ENCODE assay signal across 8 cellular contexts in the genomic region with DNA sequence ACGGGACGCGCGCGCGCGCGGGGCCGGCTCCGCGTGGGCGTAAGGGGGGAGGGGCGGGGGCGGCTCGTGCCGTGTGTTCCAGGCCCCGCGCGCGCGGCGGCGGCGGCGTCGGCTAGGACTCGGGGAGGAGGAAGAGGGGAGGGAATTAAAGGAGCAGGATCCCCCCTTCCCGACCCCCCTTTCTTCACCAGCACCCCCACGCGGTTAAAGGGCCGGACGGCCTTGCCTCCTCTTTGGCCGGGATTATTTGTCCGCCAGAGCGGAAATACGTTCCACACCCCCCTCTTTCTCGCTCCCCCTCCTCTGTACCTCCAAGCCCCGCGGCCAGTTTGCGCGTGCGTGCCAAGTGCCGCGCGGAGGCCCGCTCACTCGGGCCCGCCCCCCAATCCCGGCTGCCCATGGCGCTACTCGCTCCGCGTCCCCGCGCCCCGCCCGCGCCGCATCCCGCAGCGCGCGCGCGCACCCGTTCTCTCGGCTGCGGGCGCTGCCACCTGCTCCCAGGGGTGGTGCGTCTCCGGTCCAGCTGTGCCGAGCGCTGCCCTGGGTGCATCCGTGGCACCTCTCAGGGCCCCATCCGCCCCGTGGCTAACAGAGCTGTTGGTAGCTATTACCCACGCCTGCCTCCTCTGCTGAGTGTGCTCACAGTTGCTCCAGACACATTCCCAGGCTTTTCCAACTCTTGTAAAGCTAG. TPM values are rescaled to one million over a fixed set of nuclear protein-coding genes. Genes with fewer than 3 reads are reported as not detected.
DNase-seq lines count a peak whose midpoint lies in the region; ATAC-seq and TF ChIP-seq lines count a peak whose summit lies in the region.

A gene with protein sequence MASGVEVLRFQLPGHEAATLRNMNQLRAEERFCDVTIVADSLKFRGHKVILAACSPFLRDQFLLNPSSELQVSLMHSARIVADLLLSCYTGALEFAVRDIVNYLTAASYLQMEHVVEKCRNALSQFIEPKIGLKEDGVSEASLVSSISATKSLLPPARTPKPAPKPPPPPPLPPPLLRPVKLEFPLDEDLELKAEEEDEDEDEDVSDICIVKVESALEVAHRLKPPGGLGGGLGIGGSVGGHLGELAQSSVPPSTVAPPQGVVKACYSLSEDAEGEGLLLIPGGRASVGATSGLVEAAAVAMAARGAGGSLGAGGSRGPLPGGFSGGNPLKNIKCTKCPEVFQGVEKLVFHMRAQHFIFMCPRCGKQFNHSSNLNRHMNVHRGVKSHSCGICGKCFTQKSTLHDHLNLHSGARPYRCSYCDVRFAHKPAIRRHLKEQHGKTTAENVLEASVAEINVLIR (minus strand): TSS at position 134 of the 691 bp plus-strand sequence. CDS start 781 bp downstream, outside the sequence.

- H3K4me1 ChIP-seq in Caco-2, result peaks cover 19% of the 10 kb centered on the region

- peak within 1 kb of the TSS; percentile 73 for H3K4me3 Mint-ChIP-seq in Caco-2 (ENCODE audit: unreplicated experiment)

- peaks cover 20% of the 10 kb centered on the region for H3K4me1 Mint-ChIP-seq in Caco-2 (ENCODE audit: low read depth, unreplicated experiment)

- no TSS peak for BruUV-seq in Caco-2 (replicated peaks; lab: Mats Ljungman, UMichigan)

- peak within 1 kb of the TSS; percentile 68 for H3K4me3 ChIP-seq in Caco-2 (ENCODE audit: low read depth, low read length)

- intact Hi-C loops in Caco-2 (cut with micrococcal nuclease; ENCODE audit: unreplicated experiment), result loop anchor here (1.0 to 5.0 kb wide), 3 partner anchors 39 to 215 kb away; no protein-coding TSS in a partner anchor

- peak within 1 kb of the TSS; percentile 58 for H3K27ac Mint-ChIP-seq in Caco-2 (ENCODE audit: unreplicated experiment)
- peak within 1 kb of the TSS; percentile 42 to 95 for H3K27ac Mint-ChIP-seq in activated naive CD4-positive, alpha-beta T cell treated with anti-CD3 and anti-CD28 coated beads, Interleukin-2, amount 50 U/mL, for 72 hours

- TF ChIP-seq CTCF in Caco-2 (IDR thresholded peaks at IDR 0.05; ENCODE audit: insufficient read depth in 1 of 2, low read depth in 1 of 2, low read length in 1 of 2, severe bottlenecking in 1 of 2, unreplicated experiment in 1 of 2), result no peak

- H3K36me3 ChIP-seq in Caco-2 (ENCODE audit: control insufficient read depth, insufficient read depth, low read length), result no peaks in the 10 kb centered on the region

- ATAC-seq in SK-N-SH treated with all-trans-retinoic acid at 6 μM for 48 hours, result peak; percentile 76
- ATAC-seq in activated naive CD4-positive, alpha-beta T cell treated with anti-CD3 and anti-CD28 coated beads, Interleukin-2, amount 50 U/mL, for 72 hours, result peak; percentile 67 to 72

- CTCF ChIA-PET in Caco-2 (lab: Charles Lee), result interaction anchor here (0.6 to 1.2 kb wide), 2 partner anchors 15 to 50 kb away, joined by 6 to 10 read pairs; no protein-coding TSS in a partner anchor

- no peaks in the 10 kb centered on the region for H3K27me3 ChIP-seq in Caco-2 (replicated peaks; ENCODE audit: control insufficient read depth, insufficient read depth, low read length)

- peaks cover 30% of the 10 kb centered on the region for H3K36me3 Mint-ChIP-seq in Caco-2 (ENCODE audit: insufficient read depth, unreplicated experiment)
- peaks cover 6 to 11% of the 10 kb centered on the region in 2 donors for H3K36me3 Mint-ChIP-seq in activated naive CD4-positive, alpha-beta T cell treated with anti-CD3 and anti-CD28 coated beads, Interleukin-2, amount 50 U/mL, for 72 hours

- H3K27me3 Mint-ChIP-seq in Caco-2 (ENCODE audit: insufficient read depth, unreplicated experiment), result no peaks in the 10 kb centered on the region

- no peaks in the 10 kb centered on the region for H3K9me3 Mint-ChIP-seq in Caco-2 (ENCODE audit: unreplicated experiment)
- H3K9me3 Mint-ChIP-seq in activated naive CD4-positive, alpha-beta T cell treated with anti-CD3 and anti-CD28 coated beads, Interleukin-2, amount 50 U/mL, for 72 hours, result no peaks in the 10 kb centered on the region

- DNase-seq in Caco-2, result peak; percentile 92 to 94
- peak; percentile 73 for DNase-seq in GOT3 (lab: John Stamatoyannopoulos, UW)
- peak; percentile 87 for DNase-seq in NCI-H1092 treated with DMSO at 0.1 percent for 48 hours (lab: John Stamatoyannopoulos, UW)
- DNase-seq in activated naive CD4-positive, alpha-beta T cell treated with anti-CD3 and anti-CD28 coated beads, Interleukin-2, amount 50 U/mL, for 72 hours (ENCODE audit: low spot score in 2 of 2), result peak; percentile 83 to 88
- peak; percentile 39 for DNase-seq in glomerular endothelial cell (ENCODE audit: extremely low read depth, low read depth, low spot score)
- DNase-seq in nucleus accumbens (lab: John Stamatoyannopoulos, UW), result peak in 55 of 56 donors; percentile 62 to 97 (median 93)
- peak; percentile 67 to 98 (median 91) for DNase-seq in substantia nigra (lab: John Stamatoyannopoulos, UW)

- POLR2A ChIA-PET in Caco-2 (lab: Charles Lee), result interaction anchor here (0.7 to 1.2 kb wide), 3 partner anchors 19 to 57 kb away, joined by 3 to 4 read pairs (median 3); partner anchors contain the start of genes CFB and SKIC2

- H3K9me3 ChIP-seq in Caco-2, result no peaks in the 10 kb centered on the region

- peak within 1 kb of the TSS; percentile 95 for H3K27ac ChIP-seq in substantia nigra (ENCODE audit: low read depth, low read length, poor library complexity, severe bottlenecking)

TF ChIP-seq in SK-N-SH treated with all-trans-retinoic acid at 6 μM for 48 hours, 23 proteins besides CTCF, POLR2A, EP300 and RAD21:
- TF ChIP-seq, protein P1, sequence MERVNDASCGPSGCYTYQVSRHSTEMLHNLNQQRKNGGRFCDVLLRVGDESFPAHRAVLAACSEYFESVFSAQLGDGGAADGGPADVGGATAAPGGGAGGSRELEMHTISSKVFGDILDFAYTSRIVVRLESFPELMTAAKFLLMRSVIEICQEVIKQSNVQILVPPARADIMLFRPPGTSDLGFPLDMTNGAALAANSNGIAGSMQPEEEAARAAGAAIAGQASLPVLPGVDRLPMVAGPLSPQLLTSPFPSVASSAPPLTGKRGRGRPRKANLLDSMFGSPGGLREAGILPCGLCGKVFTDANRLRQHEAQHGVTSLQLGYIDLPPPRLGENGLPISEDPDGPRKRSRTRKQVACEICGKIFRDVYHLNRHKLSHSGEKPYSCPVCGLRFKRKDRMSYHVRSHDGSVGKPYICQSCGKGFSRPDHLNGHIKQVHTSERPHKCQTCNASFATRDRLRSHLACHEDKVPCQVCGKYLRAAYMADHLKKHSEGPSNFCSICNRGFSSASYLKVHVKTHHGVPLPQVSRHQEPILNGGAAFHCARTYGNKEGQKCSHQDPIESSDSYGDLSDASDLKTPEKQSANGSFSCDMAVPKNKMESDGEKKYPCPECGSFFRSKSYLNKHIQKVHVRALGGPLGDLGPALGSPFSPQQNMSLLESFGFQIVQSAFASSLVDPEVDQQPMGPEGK (CRISPR knock-in tag; IDR thresholded peaks at IDR 0.05; ENCODE audit: borderline replicate concordance), result peak; percentile 20; the same call in 1 of the 2 replicates
- TF ChIP-seq CSDC2 (CRISPR knock-in tag; IDR thresholded peaks at IDR 0.05) (no peak), BACH2 (CRISPR knock-in tag; IDR thresholded peaks at IDR 0.05; ENCODE audit: borderline replicate concordance) (no peak), SNAI2 (CRISPR knock-in tag; IDR thresholded peaks at IDR 0.05) (peak; percentile 62; the same call in 1 of the 2 replicates), TSHZ2 (CRISPR knock-in tag; IDR thresholded peaks at IDR 0.05) (peak; percentile 71; the same call in 1 of the 2 replicates), CREB5 (CRISPR knock-in tag; IDR thresholded peaks at IDR 0.05; ENCODE audit: low read depth) (no peak), ZNF70 (CRISPR knock-in tag; IDR thresholded peaks at IDR 0.05) (no peak), ARNTL (CRISPR knock-in tag; IDR thresholded peaks at IDR 0.05; ENCODE audit: borderline replicate concordance, low read depth) (no peak), ZNF8 (CRISPR knock-in tag; IDR thresholded peaks at IDR 0.05) (no peak)

RNA-seq across cellular contexts. Expression of the gene that starts here (rescaled TPM):
- 9.6 and 11.7 TPM in 2 replicates for total RNA-seq in Caco-2 (2022)
- total RNA-seq in activated naive CD4-positive, alpha-beta T cell treated with anti-CD3 and anti-CD28 coated beads, Interleukin-2, amount 50 U/mL, for 72 hours, result 1 to 10 TPM; 1.3 to 2.4 TPM
- 1.7 TPM in 2 replicates for total RNA-seq in glomerular endothelial cell

Comparison
In these comparisons a context has a peak if more than half of its experiments do, and no peak if none do; other contexts are left out.
1. Peak in every context shown above with its lines: DNase-seq, ATAC-seq, H3K4me3 ChIP-seq and H3K27ac ChIP-seq.
2. DNase-seq: peak in every context shown above with its lines; median percentile 93 in Caco-2; 93 in nucleus accumbens; 91 in substantia nigra; 87 in NCI-H1092 treated with DMSO at 0.1 percent for 48 hours; 86 in activated naive CD4-positive, alpha-beta T cell treated with anti-CD3 and anti-CD28 coated beads, Interleukin-2, amount 50 U/mL, for 72 hours; 73 in GOT3; 39 in glomerular endothelial cell.